ENCODE assay signal across 21 cellular contexts in genomic region chr18:68734311-68734710, GRCh38. TPM values are rescaled to one million over a fixed set of nuclear protein-coding genes. Genes with fewer than 3 reads are reported as not detected.
DNase-seq lines count a peak whose midpoint lies in the region; ATAC-seq and TF ChIP-seq lines count a peak whose summit lies in the region.
"Had no signal": no experiment of that assay in that cellular context is flagged by ENCODE, and none has a peak within 500 bp of the region (broad histone marks: within the 10 kb centered on the region; RNA-seq: fewer than 3 reads in every experiment).

No MANE protein-coding gene starts in this region.

- H3K27me3 ChIP-seq in BJ (ENCODE audit: control insufficient read depth, insufficient read depth, low read length) (no peaks in the 10 kb centered on the region), uterus (no peaks in the 10 kb centered on the region)
- H3K27me3 ChIP-seq: gastrocnemius medialis, vagina had no signal

- no peaks in the 10 kb centered on the region for H3K9me3 ChIP-seq in uterus
- H3K9me3 ChIP-seq: gastrocnemius medialis, mucosa of descending colon, vagina had no signal

- H3K9me3 Mint-ChIP-seq in central memory CD8-positive, alpha-beta T cell, result no peaks in the 10 kb centered on the region
- no peaks in the 10 kb centered on the region for H3K9me3 Mint-ChIP-seq in nephron progenitor cell
- H3K9me3 Mint-ChIP-seq: activated naive CD8-positive, alpha-beta T cell treated with anti-CD3 and anti-CD28 coated beads, Interleukin-2, amount 50 U/mL, for 24 hours; activated T-helper 17 cell treated with anti-CD3 and anti-CD28 coated beads, Interleukin-2, amount 50 U/mL, for 72 hours; stimulated activated naive CD8-positive, alpha-beta T cell treated with anti-CD3 and anti-CD28 coated beads, Interleukin-15, amount 100 ng/mL, for 72 hours had no signal

- DNase-seq in BJ (ENCODE audit: low read depth) (peak; percentile 47), LHCN-M2 (ENCODE audit: low read depth) (peak; percentile 65), nephron progenitor cell (no peak), uterus (no peak), globus pallidus (ENCODE audit: low spot score) (no peak), mesenteric fat pad (ENCODE audit: low spot score) (no peak)
- DNase-seq in central memory CD8-positive, alpha-beta T cell (ENCODE audit: low spot score in 2 of 2), result no peak
- DNase-seq: activated CD4-positive, CD25-positive, alpha-beta regulatory T cell treated with anti-CD3 and anti-CD28 coated beads, Interleukin-2, amount 50 U/mL, for 72 hours; activated naive CD8-positive, alpha-beta T cell treated with anti-CD3 and anti-CD28 coated beads, Interleukin-2, amount 50 U/mL, for 24 hours; AML-193; COR-L47; gastrocnemius medialis; mucosa of descending colon; NCI-H1694 treated with DMSO at 0.1 percent for 48 hours; NCI-H2227 treated with DMSO at 0.1 percent for 48 hours; PC-9; right cardiac atrium; stimulated activated naive CD8-positive, alpha-beta T cell treated with anti-CD3 and anti-CD28 coated beads, Interleukin-15, amount 100 ng/mL, for 72 hours had no signal

- H3K27ac Mint-ChIP-seq in central memory CD8-positive, alpha-beta T cell (ENCODE audit: low read depth), result peak overlapping the region; percentile 22
- peak overlapping the region; percentile 6 for H3K27ac Mint-ChIP-seq in nephron progenitor cell
- H3K27ac Mint-ChIP-seq: activated naive CD8-positive, alpha-beta T cell treated with anti-CD3 and anti-CD28 coated beads, Interleukin-2, amount 50 U/mL, for 24 hours; activated T-helper 17 cell treated with anti-CD3 and anti-CD28 coated beads, Interleukin-2, amount 50 U/mL, for 72 hours had no signal

- CTCF ChIA-PET in BJ (lab: Yijun Ruan, JAX), result interaction anchor here (0.9 to 1.2 kb wide), 2 partner anchors 11 to 75 kb away, joined by 3 to 4 read pairs; no protein-coding TSS in a partner anchor

- H3K27ac ChIP-seq in uterus, result no peak overlapping the region
- H3K27ac ChIP-seq: gastrocnemius medialis, PC-9, vagina had no signal

- no peaks in the 10 kb centered on the region for H3K36me3 Mint-ChIP-seq in central memory CD8-positive, alpha-beta T cell (ENCODE audit: insufficient read depth)
- no peaks in the 10 kb centered on the region for H3K36me3 Mint-ChIP-seq in nephron progenitor cell (ENCODE audit: low read depth)

- TF ChIP-seq POLR2A in uterus (IDR thresholded peaks at IDR 0.05), result no peak

- H3K4me1 Mint-ChIP-seq in central memory CD8-positive, alpha-beta T cell, result no peaks in the 10 kb centered on the region
- no peaks in the 10 kb centered on the region for H3K4me1 Mint-ChIP-seq in nephron progenitor cell
- H3K4me1 Mint-ChIP-seq: activated naive CD8-positive, alpha-beta T cell treated with anti-CD3 and anti-CD28 coated beads, Interleukin-2, amount 50 U/mL, for 24 hours; activated T-helper 17 cell treated with anti-CD3 and anti-CD28 coated beads, Interleukin-2, amount 50 U/mL, for 72 hours; stimulated activated naive CD8-positive, alpha-beta T cell treated with anti-CD3 and anti-CD28 coated beads, Interleukin-15, amount 100 ng/mL, for 72 hours had no signal

- H3K27me3 Mint-ChIP-seq in central memory CD8-positive, alpha-beta T cell, result peaks cover 3% of the 10 kb centered on the region
- H3K27me3 Mint-ChIP-seq in nephron progenitor cell (ENCODE audit: low read depth, poor library complexity), result no peaks in the 10 kb centered on the region
- H3K27me3 Mint-ChIP-seq: activated naive CD8-positive, alpha-beta T cell treated with anti-CD3 and anti-CD28 coated beads, Interleukin-2, amount 50 U/mL, for 24 hours; stimulated activated naive CD8-positive, alpha-beta T cell treated with anti-CD3 and anti-CD28 coated beads, Interleukin-15, amount 100 ng/mL, for 72 hours had no signal

- H3K36me3 ChIP-seq in BJ (ENCODE audit: control insufficient read depth, insufficient read depth, low read length), result no peaks in the 10 kb centered on the region
- H3K36me3 ChIP-seq in uterus, result no peaks in the 10 kb centered on the region
- H3K36me3 ChIP-seq: gastrocnemius medialis, vagina had no signal

- POLR2A ChIA-PET in BJ (lab: Charles Lee), result no interaction called here

- H3K4me1 ChIP-seq in uterus, result no peaks in the 10 kb centered on the region
- H3K4me1 ChIP-seq: gastrocnemius medialis, vagina had no signal

- TF ChIP-seq CTCF in BJ (IDR thresholded peaks at IDR 0.05; ENCODE audit: insufficient read depth, low read depth, low read length) (no peak), nephron progenitor cell (IDR thresholded peaks at IDR 0.05) (no peak), uterus (IDR thresholded peaks at IDR 0.05) (no peak)

- intact Hi-C loops in uterus (cut with DNase I; ENCODE audit: low total_unique reads), result no loop called here

- no peak for ATAC-seq in central memory CD8-positive, alpha-beta T cell (replicated peaks; ENCODE audit: extremely low read depth, poor library complexity, severe bottlenecking)
- no peak for ATAC-seq in HG03045 (IDR thresholded peaks at IDR 0.05; ENCODE audit: unreplicated experiment)
- ATAC-seq: activated naive CD8-positive, alpha-beta T cell treated with anti-CD3 and anti-CD28 coated beads, Interleukin-2, amount 50 U/mL, for 24 hours; activated T-helper 17 cell treated with anti-CD3 and anti-CD28 coated beads, Interleukin-2, amount 50 U/mL, for 72 hours; gastrocnemius medialis; mucosa of descending colon; right cardiac atrium; stimulated activated naive CD8-positive, alpha-beta T cell treated with anti-CD3 and anti-CD28 coated beads, Interleukin-15, amount 100 ng/mL, for 72 hours had no signal

- no peak overlapping the region for H3K4me3 ChIP-seq in BJ (ENCODE audit: low read depth, low read length)
- H3K4me3 ChIP-seq in uterus, result no peak overlapping the region
- H3K4me3 ChIP-seq: gastrocnemius medialis, mucosa of descending colon, PC-9, vagina had no signal

- H3K4me3 Mint-ChIP-seq in central memory CD8-positive, alpha-beta T cell, result no peak overlapping the region
- no peak overlapping the region for H3K4me3 Mint-ChIP-seq in nephron progenitor cell
- H3K4me3 Mint-ChIP-seq: activated naive CD8-positive, alpha-beta T cell treated with anti-CD3 and anti-CD28 coated beads, Interleukin-2, amount 50 U/mL, for 24 hours; activated T-helper 17 cell treated with anti-CD3 and anti-CD28 coated beads, Interleukin-2, amount 50 U/mL, for 72 hours; stimulated activated naive CD8-positive, alpha-beta T cell treated with anti-CD3 and anti-CD28 coated beads, Interleukin-15, amount 100 ng/mL, for 72 hours had no signal

RNA-seq across cellular contexts. Expression of gene TMX3, which starts 19.4 kb away (rescaled TPM):
- 30.3 and 65.3 TPM in 2 replicates for polyA plus RNA-seq in BJ (2011; rRNA removed)
- 33.6 and 36.4 TPM in 2 replicates for polyA minus RNA-seq in BJ (2011; rRNA and poly(A)+ RNA removed)
- total RNA-seq in LHCN-M2 (2014; rRNA removed) (81.0 and 85.8 TPM in 2 replicates), uterus (100 to 1,000 TPM in 1 of 4 donors, 10 to 100 TPM in 3; 34.1 to 111 (median 73.4) TPM), mesenteric fat pad (44.5 TPM)
- polyA plus RNA-seq in LHCN-M2 (2012), result 13.1 TPM

Comparison
In these comparisons a context has a peak if more than half of its experiments do, and no peak if none do; other contexts are left out.
1. DNase-seq: peak in BJ (single experiment) and LHCN-M2 (single experiment); none in central memory CD8-positive, alpha-beta T cell (0 of 2), nephron progenitor cell (single experiment), uterus (0 of 2), globus pallidus (single experiment) and mesenteric fat pad (single experiment).